8 cellular contexts compared by ENCODE assay signal in the genomic region with DNA sequence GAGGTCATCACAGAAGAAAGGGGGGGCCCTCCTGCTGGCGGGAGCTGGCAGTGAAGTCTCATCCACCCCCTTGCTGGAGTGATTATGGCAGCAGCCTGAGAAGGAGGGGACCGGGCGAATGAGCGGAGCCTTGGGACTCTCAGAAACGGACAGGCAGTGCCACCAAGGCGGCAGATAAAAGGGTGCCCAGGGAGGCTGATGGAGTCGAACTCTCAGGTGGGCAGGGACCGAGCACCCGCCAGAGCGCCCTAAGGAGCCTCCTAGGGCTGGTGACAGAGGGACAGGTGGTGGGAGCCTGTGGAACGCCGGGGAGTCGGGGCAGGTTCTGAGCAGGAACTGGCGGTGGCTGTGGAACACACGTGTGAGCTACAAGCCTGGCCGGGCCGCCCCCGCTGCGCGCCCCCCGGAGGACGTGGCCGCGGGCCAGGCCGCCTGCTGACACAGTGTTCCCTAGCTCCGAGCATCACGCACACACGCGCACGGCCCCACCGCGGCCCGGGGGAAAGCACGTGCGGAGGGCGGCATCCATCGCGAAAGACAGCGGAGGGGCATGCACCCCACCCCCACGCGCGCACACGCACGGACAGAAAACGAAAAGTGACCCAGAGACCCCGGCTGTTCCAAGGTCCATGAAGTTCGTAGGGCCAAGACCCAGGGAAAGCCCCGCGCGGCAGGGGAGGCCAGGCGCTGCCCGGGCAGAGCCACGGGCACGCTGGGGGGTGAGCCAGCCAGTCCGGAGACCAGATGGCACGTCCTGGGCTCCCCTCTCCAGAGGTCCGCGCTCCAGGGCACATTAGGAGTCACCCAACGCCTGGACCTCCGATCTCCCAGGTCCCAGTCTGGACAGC. TPM values are rescaled to one million over a fixed set of nuclear protein-coding genes. Genes with fewer than 3 reads are reported as not detected.
DNase-seq lines count a peak whose midpoint lies in the region; ATAC-seq and TF ChIP-seq lines count a peak whose summit lies in the region.

No MANE protein-coding gene starts in this region.

- peak overlapping the region; percentile 88 for H3K27ac ChIP-seq in SU-DHL-6 (ENCODE audit: low read depth, low read length)
- peak overlapping the region; percentile 1 to 74 for H3K27ac ChIP-seq in liver (ENCODE audit: low read depth in 1 of 2, low read length in 2 of 2)

- 1% methylated on average over 60 of the region's 60 CpGs for WGBS in liver

- no peaks in the 10 kb centered on the region for H3K9me2 ChIP-seq in SU-DHL-6 (replicated peaks; ENCODE audit: insufficient read depth, low read length)

- ATAC-seq in GM19452 (IDR thresholded peaks at IDR 0.05; ENCODE audit: unreplicated experiment) (peak; percentile 41), HG03571 (IDR thresholded peaks at IDR 0.05; ENCODE audit: unreplicated experiment) (peak; percentile 31)

- peaks cover 16% of the 10 kb centered on the region for H3F3A ChIP-seq in SU-DHL-6 (ENCODE audit: insufficient read depth)

- H3K4me2 ChIP-seq in SU-DHL-6 (ENCODE audit: low read depth, low read length, poor library complexity, severe bottlenecking): peak overlapping the region; percentile 99

- H4K20me1 ChIP-seq in SU-DHL-6 (ENCODE audit: low read depth, low read length): no peaks in the 10 kb centered on the region

- no peaks in the 10 kb centered on the region for H3K36me3 ChIP-seq in SU-DHL-6 (ENCODE audit: low read length)
- H3K36me3 ChIP-seq in liver (ENCODE audit: control insufficient read depth in 4 of 4, insufficient read depth in 3 of 4, low read depth in 1 of 4, low read length in 3 of 4): no peaks in the 10 kb centered on the region

- H3K9ac ChIP-seq in SU-DHL-6 (ENCODE audit: low read length) (peak overlapping the region; percentile 99), liver (ENCODE audit: low read depth in 1 of 2, low read length in 2 of 2) (peak overlapping the region; percentile 62 to 64)

- H3K9me3 ChIP-seq in SU-DHL-6 (ENCODE audit: insufficient read depth, low read length): no peaks in the 10 kb centered on the region
- H3K9me3 ChIP-seq in liver (ENCODE audit: control insufficient read depth in 4 of 4, low read length in 3 of 4): no peaks in the 10 kb centered on the region

- peak overlapping the region; percentile 69 for H2AFZ ChIP-seq in SU-DHL-6 (ENCODE audit: low read depth, low read length, severe bottlenecking)

- H3K4me3 ChIP-seq in SU-DHL-6 (ENCODE audit: insufficient read depth, low read length, poor library complexity, severe bottlenecking): peak overlapping the region; percentile 81
- H3K4me3 ChIP-seq in liver (ENCODE audit: low read depth in 1 of 3, low read length in 3 of 3): peak overlapping the region; percentile 35 to 78 (median 65)

- DNase-seq in D341Med (ENCODE audit: low spot score) (peak; percentile 83), cerebellar cortex (ENCODE audit: low spot score) (peak; percentile 42), SHP77 treated with DMSO at 0.1 percent for 48 hours (lab: John Stamatoyannopoulos, UW) (no peak)
- DNase-seq in stimulated activated CD4-positive, alpha-beta T cell treated with anti-CD3 and anti-CD28 coated beads, TNF-alpha, amount 100 ng/mL, for 4 hours (ENCODE audit: low read depth in 3 of 3): peak; percentile 5 to 46 (median 35)

- H3K79me2 ChIP-seq in SU-DHL-6 (ENCODE audit: insufficient read depth, low read length): peaks cover 39% of the 10 kb centered on the region

- H3K27me3 ChIP-seq in SU-DHL-6 (ENCODE audit: low read length) (no peaks in the 10 kb centered on the region), liver (ENCODE audit: control insufficient read depth in 4 of 4, insufficient read depth in 4 of 4, low read length in 3 of 4) (no peaks in the 10 kb centered on the region)

- TF ChIP-seq RAD21 in liver (IDR thresholded peaks at IDR 0.05): no peak

- H3K4me1 ChIP-seq in liver (ENCODE audit: control insufficient read depth in 4 of 4, insufficient read depth in 4 of 4, low read length in 3 of 4): peaks cover 3 to 42% (median 27%) of the 10 kb centered on the region in 4 donors

- no peak for TF ChIP-seq CTCF in SU-DHL-6 (IDR thresholded peaks at IDR 0.05; ENCODE audit: insufficient read depth, low read length, poor library complexity, severe bottlenecking)
- TF ChIP-seq CTCF in liver (IDR thresholded peaks at IDR 0.05; ENCODE audit: low read depth, low read length, missing input control): peak; percentile 11

TF ChIP-seq in liver, 16 proteins besides CTCF, POLR2A, EP300 and RAD21:
- no peak for TF ChIP-seq JUND (IDR thresholded peaks at IDR 0.05)
- TF ChIP-seq, protein P1, sequence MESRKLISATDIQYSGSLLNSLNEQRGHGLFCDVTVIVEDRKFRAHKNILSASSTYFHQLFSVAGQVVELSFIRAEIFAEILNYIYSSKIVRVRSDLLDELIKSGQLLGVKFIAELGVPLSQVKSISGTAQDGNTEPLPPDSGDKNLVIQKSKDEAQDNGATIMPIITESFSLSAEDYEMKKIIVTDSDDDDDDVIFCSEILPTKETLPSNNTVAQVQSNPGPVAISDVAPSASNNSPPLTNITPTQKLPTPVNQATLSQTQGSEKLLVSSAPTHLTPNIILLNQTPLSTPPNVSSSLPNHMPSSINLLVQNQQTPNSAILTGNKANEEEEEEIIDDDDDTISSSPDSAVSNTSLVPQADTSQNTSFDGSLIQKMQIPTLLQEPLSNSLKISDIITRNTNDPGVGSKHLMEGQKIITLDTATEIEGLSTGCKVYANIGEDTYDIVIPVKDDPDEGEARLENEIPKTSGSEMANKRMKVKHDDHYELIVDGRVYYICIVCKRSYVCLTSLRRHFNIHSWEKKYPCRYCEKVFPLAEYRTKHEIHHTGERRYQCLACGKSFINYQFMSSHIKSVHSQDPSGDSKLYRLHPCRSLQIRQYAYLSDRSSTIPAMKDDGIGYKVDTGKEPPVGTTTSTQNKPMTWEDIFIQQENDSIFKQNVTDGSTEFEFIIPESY (IDR thresholded peaks at IDR 0.05): no peak
- TF ChIP-seq, protein P2, sequence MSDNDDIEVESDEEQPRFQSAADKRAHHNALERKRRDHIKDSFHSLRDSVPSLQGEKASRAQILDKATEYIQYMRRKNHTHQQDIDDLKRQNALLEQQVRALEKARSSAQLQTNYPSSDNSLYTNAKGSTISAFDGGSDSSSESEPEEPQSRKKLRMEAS (IDR thresholded peaks at IDR 0.05): no peak
- peak; percentile 4 for TF ChIP-seq YY1 (IDR thresholded peaks at IDR 0.05)
- TF ChIP-seq RXRA (IDR thresholded peaks at IDR 0.05): peak in 1 of 2 donors; percentile 7
- peak; percentile 12 to 34 for TF ChIP-seq HNF4A (conservative IDR thresholded peaks at IDR 0.05)
- TF ChIP-seq EGR1 (IDR thresholded peaks at IDR 0.05; ENCODE audit: low read depth in 2 of 2): peak in 1 of 2 donors; percentile 47
- TF ChIP-seq, protein P3, sequence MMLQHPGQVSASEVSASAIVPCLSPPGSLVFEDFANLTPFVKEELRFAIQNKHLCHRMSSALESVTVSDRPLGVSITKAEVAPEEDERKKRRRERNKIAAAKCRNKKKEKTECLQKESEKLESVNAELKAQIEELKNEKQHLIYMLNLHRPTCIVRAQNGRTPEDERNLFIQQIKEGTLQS (IDR thresholded peaks at IDR 0.05): no peak

RNA-seq across cellular contexts. Expression of a gene that starts 1.0 kb away (rescaled TPM):
- 1 to 10 TPM; 1.9 to 3.3 TPM for total RNA-seq in liver
- polyA plus RNA-seq in liver: 1 to 10 TPM; 2.2 to 6.0 TPM

RNA-seq across cellular contexts. Expression of a gene that starts 38.8 kb away (rescaled TPM):
- 100 to 1,000 TPM; 108 to 146 TPM for total RNA-seq in liver
- polyA plus RNA-seq in liver: 10 to 100 TPM; 37.5 to 70.2 TPM

RNA-seq across cellular contexts. Expression of a gene that starts 38.9 kb away (rescaled TPM):
- total RNA-seq in liver: 10 to 100 TPM; 15.7 to 47.7 TPM
- polyA plus RNA-seq in liver: 100 to 1,000 TPM in 1 of 2 donors, 10 to 100 TPM in 1; 59.2 to 134 TPM

RNA-seq across cellular contexts. Expression of a gene that starts 53.1 kb away (rescaled TPM):
- total RNA-seq in liver: 1 to 10 TPM in 1 of 2 donors, not detected in 1; 1.7 TPM
- under 1 TPM; 0.31 to 0.40 TPM for polyA plus RNA-seq in liver
